In the genomic region with DNA sequence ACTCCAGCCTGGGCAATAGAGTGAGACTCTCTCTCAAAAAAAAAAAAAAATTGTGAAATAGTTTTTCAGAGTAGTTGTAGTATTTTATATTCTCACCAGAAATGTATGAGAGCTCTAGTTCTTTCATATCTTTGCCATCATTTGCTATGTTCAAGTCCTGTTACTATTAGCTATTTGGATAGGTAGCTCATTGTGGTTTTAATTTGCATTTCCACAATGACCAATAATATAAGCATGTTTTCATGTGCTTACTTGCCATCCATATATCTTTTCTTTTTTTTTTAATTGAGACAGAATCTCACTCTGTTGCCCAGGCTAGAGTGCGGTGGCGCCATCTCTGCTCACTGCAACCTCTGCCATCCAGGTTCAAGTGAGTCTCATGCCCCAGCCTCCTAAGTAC, we compare ENCODE assay signal across 6 cellular contexts.
"Had no signal": no experiment of that assay in that cellular context is flagged by ENCODE, and none has a peak within 500 bp of the region (broad histone marks: within the 10 kb centered on the region; RNA-seq: fewer than 3 reads in every experiment).

No MANE protein-coding gene starts in this region.

- FAIRE-seq: H1, H54, HTR-8/SVneo had no signal

- H2AFZ ChIP-seq: GM23338 had no signal

- DNase-seq: H9, HCEC 1CT had no signal

- H3K4me2 ChIP-seq: GM23338 had no signal

- H3K4me3 ChIP-seq: GM23338 had no signal

- ATAC-seq: GM23338 had no signal
